Comparison of ENCODE assay signal across 10 cellular contexts in genomic region chr2:8421658-8422499, GRCh38.
A peak's percentile ranks its signal among the peaks of the same experiment; 100 is the strongest.
DNase-seq lines count a peak whose midpoint lies in the region; ATAC-seq lines count a peak whose summit lies in the region.
"Had no signal": no experiment of that assay in that cellular context is flagged by ENCODE, and none has a peak within 500 bp of the region (broad histone marks: within the 10 kb centered on the region; RNA-seq: fewer than 3 reads in every experiment).

No MANE protein-coding gene starts in this region.

- no peak overlapping the region for H2BK12ac ChIP-seq in neuronal stem cell (ENCODE audit: low read length)

- WGBS in neuronal stem cell (ENCODE audit: extremely low coverage in 2 of 2, insufficient read length in 2 of 2, insufficient replicate concordance in 1 of 2), 2 donors: no CpG with 5 or more reads among the region's 12 CpGs

- no peak overlapping the region for H3K14ac ChIP-seq in neuronal stem cell (ENCODE audit: low read length)

- peak overlapping the region; percentile 15 for H2AFZ ChIP-seq in neuronal stem cell (ENCODE audit: low read length)

- H2AK5ac ChIP-seq in neuronal stem cell (ENCODE audit: low read depth, low read length): peak overlapping the region; percentile 54

- no peaks in the 10 kb centered on the region for H3K79me1 ChIP-seq in neuronal stem cell (ENCODE audit: low read depth, low read length)

- H3K27ac Mint-ChIP-seq in activated T-cell treated with anti-CD3 and anti-CD28 coated beads, Interleukin-2, amount 50 U/mL, for 72 hours: no peak overlapping the region

- peak; percentile 81 for ATAC-seq in GM18909 (IDR thresholded peaks at IDR 0.05; ENCODE audit: poor library complexity, unreplicated experiment)
- ATAC-seq in HG02571 (IDR thresholded peaks at IDR 0.05; ENCODE audit: unreplicated experiment): peak; percentile 85
- ATAC-seq in HG03521 (IDR thresholded peaks at IDR 0.05; ENCODE audit: unreplicated experiment): peak; percentile 80
- ATAC-seq in activated T-cell treated with anti-CD3 and anti-CD28 coated beads, Interleukin-2, amount 50 U/mL, for 72 hours (replicated peaks in 1 of 2): no peak

- H3K27me3 ChIP-seq in neuronal stem cell (ENCODE audit: control insufficient read depth in 3 of 3, insufficient read depth in 3 of 3, low read depth in 1 of 3, low read length in 3 of 3): peaks cover 0 to 3% (median 0%) of the 10 kb centered on the region in 3 experiments

- H3K4me3 Mint-ChIP-seq in activated T-cell treated with anti-CD3 and anti-CD28 coated beads, Interleukin-2, amount 50 U/mL, for 72 hours: no peak overlapping the region

- H3K9me3 Mint-ChIP-seq in activated T-cell treated with anti-CD3 and anti-CD28 coated beads, Interleukin-2, amount 50 U/mL, for 72 hours: no peaks in the 10 kb centered on the region

- H3K36me3 ChIP-seq in neuronal stem cell (replicated peaks in 1 of 2; ENCODE audit: control insufficient read depth in 2 of 2, insufficient read depth in 2 of 2, low read length in 2 of 2): no peaks in the 10 kb centered on the region

- H2BK15ac ChIP-seq in neuronal stem cell (ENCODE audit: low read length): no peak overlapping the region

- peaks cover 0 to 1% of the 10 kb centered on the region in 2 donors for H3K9me3 ChIP-seq in neuronal stem cell (replicated peaks in 1 of 2; ENCODE audit: control insufficient read depth in 2 of 2, insufficient read depth in 1 of 2, low read depth in 1 of 2, low read length in 2 of 2)

- H2BK5ac ChIP-seq in neuronal stem cell (ENCODE audit: low read length): peak overlapping the region; percentile 15

- H3K36me3 Mint-ChIP-seq in activated T-cell treated with anti-CD3 and anti-CD28 coated beads, Interleukin-2, amount 50 U/mL, for 72 hours (ENCODE audit: insufficient read depth in 2 of 2): peaks cover 2% of the 10 kb centered on the region in 2 donors

- H3K9ac ChIP-seq in neuronal stem cell (ENCODE audit: low read depth, low read length, poor library complexity): peak overlapping the region; percentile 39

- peak overlapping the region; percentile 18 for H3K23ac ChIP-seq in neuronal stem cell (ENCODE audit: low read depth, low read length, poor library complexity)

- H3K4me1 ChIP-seq in neuronal stem cell (ENCODE audit: control insufficient read depth in 2 of 2, insufficient read depth in 1 of 2, low read depth in 1 of 2, low read length in 2 of 2): no peaks in the 10 kb centered on the region

- no peak overlapping the region for H3K4ac ChIP-seq in neuronal stem cell (ENCODE audit: low read length)

- no peak overlapping the region for H3K27ac ChIP-seq in neuronal stem cell (replicated peaks; ENCODE audit: low read length)

- peaks cover 14% of the 10 kb centered on the region for H3K4me1 Mint-ChIP-seq in activated T-cell treated with anti-CD3 and anti-CD28 coated beads, Interleukin-2, amount 50 U/mL, for 72 hours (ENCODE audit: low read depth)

- H3K4me3 ChIP-seq in neuronal stem cell (ENCODE audit: low read length in 2 of 2): no peak overlapping the region

- DNase-seq in neuronal stem cell (ENCODE audit: low spot score) (no peak), NCI-H748 treated with DMSO at 0.1 percent for 48 hours (lab: John Stamatoyannopoulos, UW) (no peak), DMS153 (lab: John Stamatoyannopoulos, UW) (no peak)
- no peak for DNase-seq in activated T-cell treated with anti-CD3 and anti-CD28 coated beads, Interleukin-2, amount 50 U/mL, for 72 hours
- DNase-seq: activated effector memory CD4-positive, alpha-beta T cell treated with Interleukin-2 at 50 U/mL for 16 hours; occipital lobe; T-helper 9 cell had no signal

- H3K27me3 Mint-ChIP-seq in activated T-cell treated with anti-CD3 and anti-CD28 coated beads, Interleukin-2, amount 50 U/mL, for 72 hours (ENCODE audit: low read depth): peaks cover 27% of the 10 kb centered on the region

- no peak overlapping the region for H3K4me2 ChIP-seq in neuronal stem cell (ENCODE audit: insufficient read depth, low read length, poor library complexity, severe bottlenecking)

- peak overlapping the region; percentile 83 for H3K18ac ChIP-seq in neuronal stem cell (ENCODE audit: low read length)

- no peak overlapping the region for H2BK120ac ChIP-seq in neuronal stem cell (ENCODE audit: low read depth, low read length)

- H4K8ac ChIP-seq in neuronal stem cell (ENCODE audit: low read depth, low read length): no peak overlapping the region

- no peak overlapping the region for H4K91ac ChIP-seq in neuronal stem cell (ENCODE audit: low read depth, low read length, poor library complexity)

Comparison
In these comparisons a context has a peak if more than half of its experiments do, and no peak if none do; other contexts are left out.
1. ATAC-seq: peak in GM18909 (single experiment), HG02571 (single experiment) and HG03521 (single experiment); none in activated T-cell treated with anti-CD3 and anti-CD28 coated beads, Interleukin-2, amount 50 U/mL, for 72 hours (0 of 2).